In the genomic region with DNA sequence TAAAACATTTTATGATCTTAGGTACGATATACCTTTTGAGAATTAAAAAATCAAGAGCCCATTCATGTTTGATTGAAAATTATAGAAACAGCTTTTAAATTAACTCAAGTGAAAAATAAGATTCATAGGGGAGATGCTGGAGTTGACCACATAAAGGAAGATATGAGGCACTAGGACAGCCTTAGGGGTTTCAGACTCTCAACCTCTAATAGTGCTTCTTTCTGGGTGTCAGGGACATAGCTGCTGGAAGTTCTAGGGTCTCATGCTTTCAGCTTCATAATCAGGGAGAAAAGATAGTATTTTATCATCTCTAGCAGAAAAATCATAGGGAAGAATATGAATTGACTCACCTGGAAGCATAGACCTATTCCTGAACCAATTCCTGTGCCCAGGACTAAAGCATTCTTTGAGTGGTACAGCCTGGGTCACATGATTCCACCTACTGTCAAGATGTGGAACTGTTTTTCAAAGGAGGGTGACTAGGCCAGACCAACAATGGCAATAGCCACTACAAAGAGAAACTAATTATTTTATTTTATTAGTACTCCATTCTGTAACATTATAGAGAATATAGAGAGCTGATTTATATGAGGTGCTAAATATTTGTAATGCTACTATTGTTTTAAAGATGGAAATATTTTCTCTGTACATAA, we compare ENCODE assay signal across 9 cellular contexts. TPM values are rescaled to one million over a fixed set of nuclear protein-coding genes. Genes with fewer than 3 reads are reported as not detected.
DNase-seq lines count a peak whose midpoint lies in the region; ATAC-seq, FAIRE-seq and TF ChIP-seq lines count a peak whose summit lies in the region.
"Had no signal": no experiment of that assay in that cellular context is flagged by ENCODE, and none has a peak within 500 bp of the region (broad histone marks: within the 10 kb centered on the region; RNA-seq: fewer than 3 reads in every experiment).

No MANE protein-coding gene starts in this region.

- no peak overlapping the region for H3K27ac Mint-ChIP-seq in activated naive CD8-positive, alpha-beta T cell treated with anti-CD3 and anti-CD28 coated beads for 36 hours
- H3K27ac Mint-ChIP-seq: IgD-negative memory B cell had no signal

- peaks cover 5% of the 10 kb centered on the region for H3K27me3 Mint-ChIP-seq in activated naive CD8-positive, alpha-beta T cell treated with anti-CD3 and anti-CD28 coated beads for 36 hours
- H3K27me3 Mint-ChIP-seq: IgD-negative memory B cell had no signal

- H3K4me3 Mint-ChIP-seq in activated naive CD8-positive, alpha-beta T cell treated with anti-CD3 and anti-CD28 coated beads for 36 hours = no peak overlapping the region
- H3K4me3 Mint-ChIP-seq: IgD-negative memory B cell had no signal

- no peak for FAIRE-seq in D721Med (lab: Jason Lieb, UNC)

- ATAC-seq in GM21360 (IDR thresholded peaks at IDR 0.05; ENCODE audit: unreplicated experiment) (peak; percentile 92), HG03457 (IDR thresholded peaks at IDR 0.05; ENCODE audit: unreplicated experiment) (peak; percentile 87)

- no peaks in the 10 kb centered on the region for H3K4me1 Mint-ChIP-seq in activated naive CD8-positive, alpha-beta T cell treated with anti-CD3 and anti-CD28 coated beads for 36 hours
- H3K4me1 Mint-ChIP-seq: IgD-negative memory B cell had no signal

- in situ Hi-C loops in astrocyte of the spinal cord (cut with HindIII; ENCODE audit: low sequenced_read_pairs) = no loop called here

- no peak overlapping the region for H3K4me3 ChIP-seq in astrocyte of the spinal cord (ENCODE audit: low read depth, low read length)

- H3K36me3 Mint-ChIP-seq in activated naive CD8-positive, alpha-beta T cell treated with anti-CD3 and anti-CD28 coated beads for 36 hours = no peaks in the 10 kb centered on the region

- H3K9me3 Mint-ChIP-seq in activated naive CD8-positive, alpha-beta T cell treated with anti-CD3 and anti-CD28 coated beads for 36 hours = no peaks in the 10 kb centered on the region
- H3K9me3 Mint-ChIP-seq: IgD-negative memory B cell had no signal

- TF ChIP-seq CTCF in D721Med (IDR thresholded peaks at IDR 0.05; ENCODE audit: insufficient read depth, missing control alignments) = peak; percentile 26
- TF ChIP-seq CTCF in astrocyte of the spinal cord (IDR thresholded peaks at IDR 0.05; ENCODE audit: low read depth, low read length) = peak; percentile 30

- no peak for DNase-seq in D721Med (ENCODE audit: insufficient read length, low spot score)
- DNase-seq in astrocyte of the spinal cord (ENCODE audit: low read depth, low spot score) = no peak
- DNase-seq in stromal cell of bone marrow (ENCODE audit: low read depth) = peak; percentile 1
- DNase-seq in activated naive CD8-positive, alpha-beta T cell treated with anti-CD3 and anti-CD28 coated beads for 36 hours = no peak
- DNase-seq in OCI-M2 (lab: John Stamatoyannopoulos, UW; ENCODE audit: unreplicated experiment) = no peak
- DNase-seq in DMS114 treated with DMSO at 0.1 percent for 48 hours (lab: John Stamatoyannopoulos, UW; ENCODE audit: unreplicated experiment) = no peak

RNA-seq across cellular contexts. Expression of a gene that starts 27.8 kb away (rescaled TPM):
- 10 to 100 TPM; 62.5 to 75.3 TPM for total RNA-seq in activated naive CD8-positive, alpha-beta T cell treated with anti-CD3 and anti-CD28 coated beads for 36 hours
